In the genomic region with DNA sequence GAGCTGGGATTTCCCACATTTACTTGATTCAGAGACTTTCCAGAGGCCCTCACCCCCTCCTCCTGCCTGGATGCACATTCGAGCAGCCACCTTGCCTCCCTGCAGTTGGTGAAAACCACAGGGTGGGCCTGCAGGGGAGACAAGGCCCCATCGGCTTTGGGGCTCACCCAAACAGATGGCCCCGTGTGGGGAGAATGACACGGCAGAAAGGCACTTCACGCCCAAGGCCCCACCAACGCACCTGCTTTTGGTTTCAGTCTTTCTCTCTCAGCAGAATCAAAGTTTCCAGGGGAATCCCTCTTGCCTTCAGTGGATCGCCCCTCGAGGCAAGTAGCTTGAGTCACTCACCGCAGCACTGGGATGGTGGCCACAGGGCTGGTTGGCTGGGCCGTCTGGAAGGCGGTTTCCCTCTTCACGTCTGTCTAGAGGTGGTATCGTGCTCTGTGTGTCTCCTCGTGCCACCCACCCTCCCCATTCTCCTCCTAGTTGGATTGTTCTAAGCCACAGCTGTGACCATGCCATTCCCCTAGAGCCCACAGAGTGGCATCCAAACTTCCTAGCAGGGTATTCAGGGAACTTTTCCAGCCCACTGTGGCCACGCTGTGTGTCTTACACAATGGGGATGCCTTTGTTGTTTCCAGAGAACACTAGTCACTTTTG, we compare ENCODE assay signal across 1 cellular context.
TF ChIP-seq lines count a peak whose summit lies in the region.

No MANE protein-coding gene starts in this region.

TF ChIP-seq in GM23338, 12 proteins besides CTCF, POLR2A, EP300 and RAD21:
- TF ChIP-seq, protein P1, sequence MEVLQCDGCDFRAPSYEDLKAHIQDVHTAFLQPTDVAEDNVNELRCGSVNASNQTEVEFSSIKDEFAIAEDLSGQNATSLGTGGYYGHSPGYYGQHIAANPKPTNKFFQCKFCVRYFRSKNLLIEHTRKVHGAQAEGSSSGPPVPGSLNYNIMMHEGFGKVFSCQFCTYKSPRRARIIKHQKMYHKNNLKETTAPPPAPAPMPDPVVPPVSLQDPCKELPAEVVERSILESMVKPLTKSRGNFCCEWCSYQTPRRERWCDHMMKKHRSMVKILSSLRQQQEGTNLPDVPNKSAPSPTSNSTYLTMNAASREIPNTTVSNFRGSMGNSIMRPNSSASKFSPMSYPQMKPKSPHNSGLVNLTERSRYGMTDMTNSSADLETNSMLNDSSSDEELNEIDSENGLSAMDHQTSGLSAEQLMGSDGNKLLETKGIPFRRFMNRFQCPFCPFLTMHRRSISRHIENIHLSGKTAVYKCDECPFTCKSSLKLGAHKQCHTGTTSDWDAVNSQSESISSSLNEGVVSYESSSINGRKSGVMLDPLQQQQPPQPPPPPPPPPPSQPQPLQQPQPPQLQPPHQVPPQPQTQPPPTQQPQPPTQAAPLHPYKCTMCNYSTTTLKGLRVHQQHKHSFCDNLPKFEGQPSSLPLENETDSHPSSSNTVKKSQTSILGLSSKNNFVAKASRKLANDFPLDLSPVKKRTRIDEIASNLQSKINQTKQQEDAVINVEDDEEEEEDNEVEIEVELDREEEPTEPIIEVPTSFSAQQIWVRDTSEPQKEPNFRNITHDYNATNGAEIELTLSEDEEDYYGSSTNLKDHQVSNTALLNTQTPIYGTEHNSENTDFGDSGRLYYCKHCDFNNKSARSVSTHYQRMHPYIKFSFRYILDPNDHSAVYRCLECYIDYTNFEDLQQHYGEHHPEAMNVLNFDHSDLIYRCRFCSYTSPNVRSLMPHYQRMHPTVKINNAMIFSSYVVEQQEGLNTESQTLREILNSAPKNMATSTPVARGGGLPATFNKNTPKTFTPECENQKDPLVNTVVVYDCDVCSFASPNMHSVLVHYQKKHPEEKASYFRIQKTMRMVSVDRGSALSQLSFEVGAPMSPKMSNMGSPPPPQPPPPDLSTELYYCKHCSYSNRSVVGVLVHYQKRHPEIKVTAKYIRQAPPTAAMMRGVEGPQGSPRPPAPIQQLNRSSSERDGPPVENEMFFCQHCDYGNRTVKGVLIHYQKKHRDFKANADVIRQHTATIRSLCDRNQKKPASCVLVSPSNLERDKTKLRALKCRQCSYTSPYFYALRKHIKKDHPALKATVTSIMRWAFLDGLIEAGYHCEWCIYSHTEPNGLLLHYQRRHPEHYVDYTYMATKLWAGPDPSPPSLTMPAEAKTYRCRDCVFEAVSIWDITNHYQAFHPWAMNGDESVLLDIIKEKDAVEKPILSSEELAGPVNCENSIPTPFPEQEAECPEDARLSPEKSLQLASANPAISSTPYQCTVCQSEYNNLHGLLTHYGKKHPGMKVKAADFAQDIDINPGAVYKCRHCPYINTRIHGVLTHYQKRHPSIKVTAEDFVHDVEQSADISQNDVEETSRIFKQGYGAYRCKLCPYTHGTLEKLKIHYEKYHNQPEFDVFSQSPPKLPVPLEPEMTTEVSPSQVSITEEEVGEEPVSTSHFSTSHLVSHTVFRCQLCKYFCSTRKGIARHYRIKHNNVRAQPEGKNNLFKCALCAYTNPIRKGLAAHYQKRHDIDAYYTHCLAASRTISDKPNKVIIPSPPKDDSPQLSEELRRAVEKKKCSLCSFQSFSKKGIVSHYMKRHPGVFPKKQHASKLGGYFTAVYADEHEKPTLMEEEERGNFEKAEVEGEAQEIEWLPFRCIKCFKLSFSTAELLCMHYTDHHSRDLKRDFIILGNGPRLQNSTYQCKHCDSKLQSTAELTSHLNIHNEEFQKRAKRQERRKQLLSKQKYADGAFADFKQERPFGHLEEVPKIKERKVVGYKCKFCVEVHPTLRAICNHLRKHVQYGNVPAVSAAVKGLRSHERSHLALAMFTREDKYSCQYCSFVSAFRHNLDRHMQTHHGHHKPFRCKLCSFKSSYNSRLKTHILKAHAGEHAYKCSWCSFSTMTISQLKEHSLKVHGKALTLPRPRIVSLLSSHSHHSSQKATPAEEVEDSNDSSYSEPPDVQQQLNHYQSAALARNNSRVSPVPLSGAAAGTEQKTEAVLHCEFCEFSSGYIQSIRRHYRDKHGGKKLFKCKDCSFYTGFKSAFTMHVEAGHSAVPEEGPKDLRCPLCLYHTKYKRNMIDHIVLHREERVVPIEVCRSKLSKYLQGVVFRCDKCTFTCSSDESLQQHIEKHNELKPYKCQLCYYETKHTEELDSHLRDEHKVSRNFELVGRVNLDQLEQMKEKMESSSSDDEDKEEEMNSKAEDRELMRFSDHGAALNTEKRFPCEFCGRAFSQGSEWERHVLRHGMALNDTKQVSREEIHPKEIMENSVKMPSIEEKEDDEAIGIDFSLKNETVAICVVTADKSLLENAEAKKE (CRISPR knock-in tag; IDR thresholded peaks at IDR 0.05), result no peak
- TF ChIP-seq ZNF331 (CRISPR knock-in tag; IDR thresholded peaks at IDR 0.05; ENCODE audit: low read depth) (no peak), CREB1 (CRISPR knock-in tag; IDR thresholded peaks at IDR 0.05; ENCODE audit: low read depth) (no peak), REST (IDR thresholded peaks at IDR 0.05; ENCODE audit: unreplicated experiment) (no peak), JUNB (IDR thresholded peaks at IDR 0.05; ENCODE audit: unreplicated experiment) (no peak), ETS1 (IDR thresholded peaks at IDR 0.05) (no peak), NANOG (IDR thresholded peaks at IDR 0.05; ENCODE audit: borderline replicate concordance) (no peak), ZNF114 (CRISPR knock-in tag; IDR thresholded peaks at IDR 0.05) (no peak), EZH2phosphoT487 (IDR thresholded peaks at IDR 0.05; ENCODE audit: unreplicated experiment) (no peak), STAT1 (IDR thresholded peaks at IDR 0.05; ENCODE audit: unreplicated experiment) (no peak), EZH2 (IDR thresholded peaks at IDR 0.05; ENCODE audit: low read depth, unreplicated experiment) (no peak), POLR2AphosphoS5 (IDR thresholded peaks at IDR 0.05; ENCODE audit: low read depth) (no peak)
